In the genomic region with DNA sequence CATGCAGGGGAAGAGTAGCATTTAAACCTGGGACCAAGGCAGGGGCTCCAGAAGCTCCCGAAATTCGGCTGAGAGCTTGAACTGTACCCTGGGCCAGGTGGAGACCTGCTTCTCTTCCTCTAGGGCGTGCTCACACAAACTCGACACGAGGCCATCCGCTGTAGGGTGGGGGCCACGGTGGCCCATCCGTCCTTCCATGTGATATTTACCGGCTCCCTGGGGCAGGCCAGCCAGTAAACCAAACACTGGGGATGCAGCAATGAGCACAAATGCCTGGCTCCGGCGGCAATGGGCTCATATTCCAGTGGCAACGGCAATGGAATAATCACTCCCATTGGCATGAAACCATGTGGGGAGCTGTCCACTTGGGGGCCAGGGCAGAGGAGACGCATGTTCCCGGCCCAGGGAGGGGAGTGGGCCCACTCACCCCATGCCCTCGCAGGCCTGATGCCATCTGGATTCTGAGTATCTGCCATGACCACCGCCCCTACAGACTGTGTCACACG, we compare ENCODE assay signal across 11 cellular contexts. TPM values are rescaled to one million over a fixed set of nuclear protein-coding genes. Genes with fewer than 3 reads are reported as not detected.
DNase-seq lines count a peak whose midpoint lies in the region; ATAC-seq and TF ChIP-seq lines count a peak whose summit lies in the region.
"Had no signal": no experiment of that assay in that cellular context is flagged by ENCODE, and none has a peak within 500 bp of the region (broad histone marks: within the 10 kb centered on the region; RNA-seq: fewer than 3 reads in every experiment).

No MANE protein-coding gene starts in this region.

- H3K36me3 Mint-ChIP-seq in Caco-2 (ENCODE audit: insufficient read depth, unreplicated experiment) = peaks cover 57% of the 10 kb centered on the region
- peaks cover 10% of the 10 kb centered on the region for H3K36me3 Mint-ChIP-seq in brain

- H3K4me3 Mint-ChIP-seq in Caco-2 (ENCODE audit: unreplicated experiment) (peak overlapping the region; percentile 22), brain (peak overlapping the region in 1 of 5 experiments; percentile 71)

- no peaks in the 10 kb centered on the region for H3F3A ChIP-seq in PC-3 (ENCODE audit: low read length, unreplicated experiment)

- no peak overlapping the region for H2AFZ ChIP-seq in PC-3 (ENCODE audit: low read length)

- CTCF ChIA-PET in Caco-2 (lab: Charles Lee) = interaction anchor here (2.2 kb wide), 1 partner anchor 14 kb away, joined by 21 read pairs; no protein-coding TSS in a partner anchor
- CTCF ChIA-PET in PC-3 (lab: Charles Lee) = no interaction called here

- H3K4me1 ChIP-seq in Caco-2 = peaks cover 41% of the 10 kb centered on the region
- peaks cover 54 to 75% (median 57%) of the 10 kb centered on the region in 3 donors for H3K4me1 ChIP-seq in skeletal muscle tissue (ENCODE audit: control insufficient read depth in 3 of 3, insufficient read depth in 3 of 3, low read length in 3 of 3)
- peaks cover 16% of the 10 kb centered on the region for H3K4me1 ChIP-seq in PC-3 (ENCODE audit: insufficient read depth, low read length)

- no peak overlapping the region for H3K4me3 ChIP-seq in Caco-2 (ENCODE audit: low read depth, low read length)
- peak overlapping the region in 1 of 3 donors; percentile 52 for H3K4me3 ChIP-seq in skeletal muscle tissue (ENCODE audit: low read length in 3 of 3)
- H3K4me3 ChIP-seq in PC-3 (ENCODE audit: low read length) = no peak overlapping the region
- H3K4me3 ChIP-seq: GM12878 had no signal

- BruUV-seq in Caco-2 (replicated peaks; lab: Mats Ljungman, UMichigan) (TSS peak; percentile 11), PC-3 (replicated peaks; lab: Mats Ljungman, UMichigan) (no TSS peak)

- DNase-seq in Caco-2 (no peak), left lobe of liver (ENCODE audit: low spot score) (no peak), anterior cingulate cortex (lab: John Stamatoyannopoulos, UW) (no peak), OCI-M1 (lab: John Stamatoyannopoulos, UW) (no peak), PC-3 (no peak)
- no peak for DNase-seq in activated T-cell treated with anti-CD3 and anti-CD28 coated beads, Interleukin-2, amount 50 U/mL, for 48 hours
- DNase-seq: activated naive CD4-positive, alpha-beta T cell; CD8-positive, alpha-beta memory T cell had no signal

- peak; percentile 0 for ATAC-seq in left lobe of liver
- ATAC-seq in PC-3 = no peak
- ATAC-seq: GM12878 had no signal

- no peak for TF ChIP-seq CTCF in Caco-2 (IDR thresholded peaks at IDR 0.05; ENCODE audit: insufficient read depth in 1 of 2, low read depth in 1 of 2, low read length in 1 of 2, severe bottlenecking in 1 of 2, unreplicated experiment in 1 of 2)
- no peak for TF ChIP-seq CTCF in brain (conservative IDR thresholded peaks at IDR 0.05)
- no peak for TF ChIP-seq CTCF in PC-3 (conservative IDR thresholded peaks at IDR 0.05; ENCODE audit: low read depth, low read length)

- H3K9me3 Mint-ChIP-seq in Caco-2 (ENCODE audit: unreplicated experiment) (no peaks in the 10 kb centered on the region), brain (no peaks in the 10 kb centered on the region)
- H3K9me3 Mint-ChIP-seq: CD8-positive, alpha-beta memory T cell had no signal

- H3K27ac ChIP-seq in skeletal muscle tissue (ENCODE audit: low read depth, low read length) (peak overlapping the region; percentile 83), PC-3 (ENCODE audit: low read length) (no peak overlapping the region)

- peaks cover 95% of the 10 kb centered on the region for H3K79me2 ChIP-seq in PC-3 (ENCODE audit: low read length)

- H3K4me1 Mint-ChIP-seq in Caco-2 (ENCODE audit: low read depth, unreplicated experiment) (peaks cover 28% of the 10 kb centered on the region), brain (peaks cover 75% of the 10 kb centered on the region)

- intact Hi-C loops in Caco-2 (cut with micrococcal nuclease; ENCODE audit: unreplicated experiment) = no loop called here
- intact Hi-C loops in PC-3 (cut with micrococcal nuclease) = no loop called here

- H3K9me2 ChIP-seq in PC-3 (replicated peaks; ENCODE audit: low read length) = no peaks in the 10 kb centered on the region

- H4K20me1 ChIP-seq in PC-3 (ENCODE audit: low read length) = peaks cover 6% of the 10 kb centered on the region; the same call in 1 of the 2 replicates

- H3K36me3 ChIP-seq in Caco-2 (ENCODE audit: control insufficient read depth, insufficient read depth, low read length) (peaks cover 3% of the 10 kb centered on the region), skeletal muscle tissue (ENCODE audit: control insufficient read depth in 3 of 3, insufficient read depth in 3 of 3, low read length in 3 of 3) (peaks cover 0 to 4% (median 0%) of the 10 kb centered on the region in 3 donors), PC-3 (ENCODE audit: low read depth, low read length) (no peaks in the 10 kb centered on the region)

- H3K27ac Mint-ChIP-seq in Caco-2 (ENCODE audit: unreplicated experiment) (no peak overlapping the region), brain (peak overlapping the region in 4 of 5 experiments; percentile 82 to 95 (median 94))

- no peaks in the 10 kb centered on the region for H3K27me3 Mint-ChIP-seq in Caco-2 (ENCODE audit: insufficient read depth, unreplicated experiment)
- H3K27me3 Mint-ChIP-seq in brain = peaks cover 3% of the 10 kb centered on the region
- H3K27me3 Mint-ChIP-seq: CD8-positive, alpha-beta memory T cell had no signal

- H3K4me2 ChIP-seq in PC-3 (ENCODE audit: low read length) = no peak overlapping the region

- H3K9ac ChIP-seq in skeletal muscle tissue (ENCODE audit: low read depth in 1 of 3, low read length in 3 of 3) (peak overlapping the region; percentile 28 to 71 (median 45)), PC-3 (ENCODE audit: low read length) (no peak overlapping the region)

- POLR2A ChIA-PET in Caco-2 (lab: Charles Lee) (no interaction called here), PC-3 (lab: Charles Lee; ENCODE audit: unreplicated experiment) (no interaction called here)

- no peaks in the 10 kb centered on the region for H3K9me3 ChIP-seq in Caco-2
- no peaks in the 10 kb centered on the region for H3K9me3 ChIP-seq in skeletal muscle tissue (ENCODE audit: control insufficient read depth in 3 of 3, low read length in 3 of 3)
- no peaks in the 10 kb centered on the region for H3K9me3 ChIP-seq in PC-3 (ENCODE audit: low read length)

- H3K27me3 ChIP-seq in Caco-2 (replicated peaks; ENCODE audit: control insufficient read depth, insufficient read depth, low read length) (no peaks in the 10 kb centered on the region), skeletal muscle tissue (ENCODE audit: control insufficient read depth in 3 of 3, insufficient read depth in 3 of 3, low read length in 3 of 3) (no peaks in the 10 kb centered on the region), PC-3 (ENCODE audit: low read length) (no peaks in the 10 kb centered on the region)

RNA-seq across cellular contexts. Expression of gene SH3GL1, which starts 10.8 kb away (rescaled TPM):
- total RNA-seq in Caco-2 (2022) (91.3 and 91.5 TPM in 2 replicates), left lobe of liver (30.2 TPM), skeletal muscle tissue (16.2 TPM), PC-3 (2014; rRNA removed) (59.8 and 71.1 TPM in 2 replicates)
- 129 TPM for polyA plus RNA-seq in brain (ENCODE audit: insufficient read depth, low read depth, low replicate concordance)

RNA-seq across cellular contexts. Expression of gene CHAF1A, which starts 12.9 kb away (rescaled TPM):
- 53.9 and 63.1 TPM in 2 replicates for total RNA-seq in Caco-2 (2022)
- 36.3 TPM for polyA plus RNA-seq in brain (ENCODE audit: insufficient read depth, low read depth, low replicate concordance)
- total RNA-seq in left lobe of liver = 3.3 TPM
- total RNA-seq in skeletal muscle tissue = 6.3 TPM
- 48.9 and 59.8 TPM in 2 replicates for total RNA-seq in PC-3 (2014; rRNA removed)

RNA-seq across cellular contexts. Expression of gene MPND, which starts 46.2 kb away (rescaled TPM):
- total RNA-seq in Caco-2 (2022) (34.9 and 35.7 TPM in 2 replicates), left lobe of liver (24.2 TPM), skeletal muscle tissue (5.7 TPM), PC-3 (2014; rRNA removed) (5.6 and 10.9 TPM in 2 replicates)
- polyA plus RNA-seq in brain (ENCODE audit: insufficient read depth, low read depth, low replicate concordance) = 73.2 TPM

RNA-seq across cellular contexts. Expression of gene STAP2, which starts 50.9 kb away (rescaled TPM):
- total RNA-seq in Caco-2 (2022) = 70.7 and 71.6 TPM in 2 replicates
- polyA plus RNA-seq in brain (ENCODE audit: insufficient read depth, low read depth, low replicate concordance) = 25.7 TPM
- total RNA-seq in left lobe of liver = 31.8 TPM
- 5.2 TPM for total RNA-seq in skeletal muscle tissue
- total RNA-seq in PC-3 (2014; rRNA removed) = 71.1 and 72.6 TPM in 2 replicates
